Comparison of ENCODE assay signal across 10 cellular contexts in genomic region chr1:7948950-7949349, GRCh38. TPM values are rescaled to one million over a fixed set of nuclear protein-coding genes. Genes with fewer than 3 reads are reported as not detected.
DNase-seq lines count a peak whose midpoint lies in the region; ATAC-seq and TF ChIP-seq lines count a peak whose summit lies in the region.
"Had no signal": no experiment of that assay in that cellular context is flagged by ENCODE, and none has a peak within 500 bp of the region (broad histone marks: within the 10 kb centered on the region; RNA-seq: fewer than 3 reads in every experiment).

No MANE protein-coding gene starts in this region.

- H3K9me2 ChIP-seq in HCT116 (ENCODE audit: insufficient read depth) = no peaks in the 10 kb centered on the region

- no peaks in the 10 kb centered on the region for H3K36me3 ChIP-seq in HCT116 (ENCODE audit: control insufficient read depth in 1 of 2, insufficient read depth in 2 of 2, low read length in 2 of 2)
- no peaks in the 10 kb centered on the region for H3K36me3 ChIP-seq in tibial artery

- peak; percentile 58 for DNase-seq in AG04450 (ENCODE audit: low read depth, low spot score)
- DNase-seq in HCT116 (ENCODE audit: low read depth, low spot score) = no peak
- peak; percentile 38 for DNase-seq in activated T-helper 1 cell treated with anti-CD3 and anti-CD28 coated beads, Interleukin-12 subunit alpha, Interleukin-12 subunit beta, Interleukin-2, Interleukin-4 antibody, amounts not matched to agents 30 ng/mL and 10 ng/mL and 1 ng/mL, durations not matched to agents 14 hours and 24 hours and 36 hours (ENCODE audit: low spot score)
- DNase-seq in fibroblast of pulmonary artery (ENCODE audit: low read depth) = peak; percentile 60
- no peak for DNase-seq in NCI-H1436 (lab: John Stamatoyannopoulos, UW)
- DNase-seq in tibial artery = no peak
- DNase-seq in NCI-H1105 treated with DMSO at 0.1 percent for 48 hours (lab: John Stamatoyannopoulos, UW) = no peak
- no peak for DNase-seq in NCI-H524 treated with DMSO at 0.1 percent for 48 hours (lab: John Stamatoyannopoulos, UW)
- DNase-seq: nephron progenitor cell had no signal

- peaks cover 2% of the 10 kb centered on the region for H3K27me3 Mint-ChIP-seq in activated T-helper 1 cell treated with anti-CD3 and anti-CD28 coated beads, Interleukin-12 subunit alpha, Interleukin-12 subunit beta, Interleukin-2, Interleukin-4 antibody, amounts not matched to agents 30 ng/mL and 10 ng/mL and 1 ng/mL, durations not matched to agents 14 hours and 24 hours and 36 hours (ENCODE audit: insufficient read depth)

- H4K20me1 ChIP-seq in HCT116 (ENCODE audit: insufficient read depth) = no peaks in the 10 kb centered on the region

- no peaks in the 10 kb centered on the region for H3K36me3 Mint-ChIP-seq in activated T-helper 1 cell treated with anti-CD3 and anti-CD28 coated beads, Interleukin-12 subunit alpha, Interleukin-12 subunit beta, Interleukin-2, Interleukin-4 antibody, amounts not matched to agents 30 ng/mL and 10 ng/mL and 1 ng/mL, durations not matched to agents 14 hours and 24 hours and 36 hours (ENCODE audit: low read depth)

- H3K27ac ChIP-seq in AG04450 (ENCODE audit: low read depth, low read length) = no peak overlapping the region
- H3K27ac ChIP-seq in HCT116 (ENCODE audit: low read depth, low read length) = no peak overlapping the region
- no peak overlapping the region for H3K27ac ChIP-seq in tibial artery

- no peaks in the 10 kb centered on the region for H3K9me3 Mint-ChIP-seq in activated T-helper 1 cell treated with anti-CD3 and anti-CD28 coated beads, Interleukin-12 subunit alpha, Interleukin-12 subunit beta, Interleukin-2, Interleukin-4 antibody, amounts not matched to agents 30 ng/mL and 10 ng/mL and 1 ng/mL, durations not matched to agents 14 hours and 24 hours and 36 hours

- H3K4me3 Mint-ChIP-seq in activated T-helper 1 cell treated with anti-CD3 and anti-CD28 coated beads, Interleukin-12 subunit alpha, Interleukin-12 subunit beta, Interleukin-2, Interleukin-4 antibody, amounts not matched to agents 30 ng/mL and 10 ng/mL and 1 ng/mL, durations not matched to agents 14 hours and 24 hours and 36 hours = peak overlapping the region; percentile 48
- H3K4me3 Mint-ChIP-seq: nephron progenitor cell had no signal

- peak overlapping the region; percentile 16; the same call in 1 of the 2 replicates for H3K4me2 ChIP-seq in HCT116 (ENCODE audit: low read length)

- H3K4me3 ChIP-seq in AG04450 (ENCODE audit: low read depth, low read length) (no peak overlapping the region), HCT116 (replicated peaks in 1 of 2; ENCODE audit: low read depth in 1 of 2, low read length in 2 of 2) (no peak overlapping the region), fibroblast of pulmonary artery (replicated peaks; ENCODE audit: low read depth, low read length) (no peak overlapping the region), tibial artery (no peak overlapping the region)

- TF ChIP-seq POLR2A in HCT116 (IDR thresholded peaks at IDR 0.05; ENCODE audit: borderline replicate concordance, extremely low read depth, insufficient read depth, insufficient read length) = no peak

- POLR2A ChIA-PET in AG04450 (lab: Yijun Ruan, JAX) = interaction anchor here (0.6 to 0.7 kb wide), 2 partner anchors 249 to 493 kb away, joined by 3 to 5 read pairs; no protein-coding TSS in a partner anchor
- POLR2A ChIA-PET in HCT116 (lab: Charles Lee) = interaction anchor here (1.4 kb wide), 1 partner anchor 13 kb away, joined by 4 read pairs; the partner anchor contains the start of gene PARK7

- H3K9me3 ChIP-seq in AG04450 (ENCODE audit: control insufficient read depth, insufficient read depth, low read length) (peaks cover 3% of the 10 kb centered on the region; the same call in 1 of the 2 replicates), HCT116 (ENCODE audit: control insufficient read depth in 1 of 2, insufficient read depth in 1 of 2, low read depth in 1 of 2, low read length in 2 of 2) (no peaks in the 10 kb centered on the region), tibial artery (no peaks in the 10 kb centered on the region)

- H3K4me1 ChIP-seq in HCT116 (ENCODE audit: control insufficient read depth in 1 of 2, insufficient read depth in 2 of 2, low read length in 2 of 2) (peaks cover 0 to 14% of the 10 kb centered on the region in 2 experiments; a peak in 2 of 4 replicates), tibial artery (peaks cover 0 to 5% (median 4%) of the 10 kb centered on the region in 4 donors)

- CTCF ChIA-PET in AG04450 (lab: Charles Lee) = interaction anchor here (0.6 to 1.4 kb wide), 5 partner anchors 26 to 196 kb away, joined by 3 to 5 read pairs (median 4); no protein-coding TSS in a partner anchor
- CTCF ChIA-PET in HCT116 (lab: Charles Lee) = interaction anchor here (1.7 kb wide), 1 partner anchor 280 kb away, joined by 5 read pairs; no protein-coding TSS in a partner anchor

- intact Hi-C loops in HCT116 (cut with micrococcal nuclease) (loop anchor here (10.0 kb wide), 1 partner anchor 284 kb away; no protein-coding TSS in a partner anchor), tibial artery (cut with DNase I; ENCODE audit: low total_unique reads) (no loop called here)
- intact Hi-C loops in activated T-helper 1 cell treated with anti-CD3 and anti-CD28 coated beads, Interleukin-12 subunit alpha, Interleukin-12 subunit beta, Interleukin-2, Interleukin-4 antibody, amounts not matched to agents 30 ng/mL and 10 ng/mL and 1 ng/mL, durations not matched to agents 14 hours and 24 hours and 36 hours (cut with micrococcal nuclease) = loop anchor here (1.0 to 5.0 kb wide), 4 partner anchors 9 to 148 kb away; partner anchors contain the start of gene TNFRSF9

- peaks cover 42% of the 10 kb centered on the region for H3K4me1 Mint-ChIP-seq in activated T-helper 1 cell treated with anti-CD3 and anti-CD28 coated beads, Interleukin-12 subunit alpha, Interleukin-12 subunit beta, Interleukin-2, Interleukin-4 antibody, amounts not matched to agents 30 ng/mL and 10 ng/mL and 1 ng/mL, durations not matched to agents 14 hours and 24 hours and 36 hours (ENCODE audit: low read depth)
- H3K4me1 Mint-ChIP-seq: nephron progenitor cell had no signal

- peak overlapping the region; percentile 81 for H3K27ac Mint-ChIP-seq in activated T-helper 1 cell treated with anti-CD3 and anti-CD28 coated beads, Interleukin-12 subunit alpha, Interleukin-12 subunit beta, Interleukin-2, Interleukin-4 antibody, amounts not matched to agents 30 ng/mL and 10 ng/mL and 1 ng/mL, durations not matched to agents 14 hours and 24 hours and 36 hours
- H3K27ac Mint-ChIP-seq: nephron progenitor cell had no signal

- TF ChIP-seq CTCF in AG04450 (IDR thresholded peaks at IDR 0.05; ENCODE audit: low read depth, low read length) = no peak
- no peak for TF ChIP-seq CTCF in HCT116 (IDR thresholded peaks at IDR 0.05 in 2 of 3, conservative IDR thresholded peaks at IDR 0.05 in 1 of 3; ENCODE audit: borderline replicate concordance in 1 of 3, insufficient read depth in 1 of 3, low read depth in 2 of 3, low read length in 2 of 3)
- no peak for TF ChIP-seq CTCF in fibroblast of pulmonary artery (IDR thresholded peaks at IDR 0.05; ENCODE audit: low read length, missing control alignments)
- no peak for TF ChIP-seq CTCF in tibial artery (IDR thresholded peaks at IDR 0.05)

- ATAC-seq in HCT116 = peak; percentile 50; the same call in 1 of the 2 replicates

- no TSS peak for BruUV-seq in HCT116 (replicated peaks; lab: Mats Ljungman, UMichigan)

- TF ChIP-seq RAD21 in HCT116 (IDR thresholded peaks at IDR 0.05; ENCODE audit: low read depth) = no peak

- H3K79me2 ChIP-seq in HCT116 (ENCODE audit: insufficient read depth, low read length) = no peaks in the 10 kb centered on the region

- H3K27me3 ChIP-seq in AG04450 (ENCODE audit: control insufficient read depth, insufficient read depth, low read length) = no peaks in the 10 kb centered on the region
- no peaks in the 10 kb centered on the region for H3K27me3 ChIP-seq in HCT116 (ENCODE audit: insufficient read depth, low read length)
- H3K27me3 ChIP-seq in tibial artery = no peaks in the 10 kb centered on the region

- RAD21 ChIA-PET in HCT116 (lab: Charles Lee; ENCODE audit: low non-redundant PET in 1 of 2, low total read pairs in 2 of 2, uncharacterized antibody in 2 of 2, unreplicated experiment in 2 of 2) = interaction anchor here in 1 of 2 experiments (0.6 kb wide), 1 partner anchor 400 kb away, joined by 3 read pairs; no protein-coding TSS in a partner anchor

- H3K9ac ChIP-seq in HCT116 (ENCODE audit: low read length) = no peak overlapping the region

- H2AFZ ChIP-seq in HCT116 (ENCODE audit: low read depth, low read length, poor library complexity, severe bottlenecking) = peak overlapping the region; percentile 3

TF ChIP-seq in HCT116, 20 proteins besides CTCF, POLR2A, EP300 and RAD21:
- TF ChIP-seq CBX3 (IDR thresholded peaks at IDR 0.05; ENCODE audit: low read depth) = no peak
- no peak for TF ChIP-seq POLR2AphosphoS5 (IDR thresholded peaks at IDR 0.05; ENCODE audit: low read depth, low read length)
- TF ChIP-seq CEBPB (IDR thresholded peaks at IDR 0.05; ENCODE audit: low read depth) = no peak
- no peak for TF ChIP-seq FOSL1 (IDR thresholded peaks at IDR 0.05; ENCODE audit: low read depth)
TF ChIP-seq in HCT116: peak in this region for 0.

RNA-seq across cellular contexts. Expression of gene TNFRSF9, which starts 8.3 kb away (rescaled TPM):
- polyA plus RNA-seq in AG04450 (2011; rRNA removed) = 0.91 and 0.94 TPM in 2 replicates
- polyA minus RNA-seq in AG04450 (2011; rRNA and poly(A)+ RNA removed) = 0.55 and 0.91 TPM in 2 replicates
- 0.20 TPM for total RNA-seq in HCT116 (2021; ENCODE audit: unreplicated experiment)
- polyA plus RNA-seq in HCT116 (2012) = 0.22 and 0.39 TPM in 2 replicates
- 57.0 and 60.5 TPM in 2 replicates for total RNA-seq in activated T-helper 1 cell treated with anti-CD3 and anti-CD28 coated beads, Interleukin-12 subunit alpha, Interleukin-12 subunit beta, Interleukin-2, Interleukin-4 antibody, amounts not matched to agents 30 ng/mL and 10 ng/mL and 1 ng/mL, durations not matched to agents 14 hours and 24 hours and 36 hours
- total RNA-seq: HT-29 had no signal

RNA-seq across cellular contexts. Expression of gene PARK7, which starts 12.6 kb away (rescaled TPM):
- polyA plus RNA-seq in AG04450 (2011; rRNA removed) = 403 and 479 TPM in 2 replicates
- 107 and 112 TPM in 2 replicates for polyA minus RNA-seq in AG04450 (2011; rRNA and poly(A)+ RNA removed)
- 370 TPM for total RNA-seq in HCT116 (2021; ENCODE audit: unreplicated experiment)
- polyA plus RNA-seq in HCT116 (2012) = 294 and 378 TPM in 2 replicates
- 425 and 429 TPM in 2 replicates for total RNA-seq in activated T-helper 1 cell treated with anti-CD3 and anti-CD28 coated beads, Interleukin-12 subunit alpha, Interleukin-12 subunit beta, Interleukin-2, Interleukin-4 antibody, amounts not matched to agents 30 ng/mL and 10 ng/mL and 1 ng/mL, durations not matched to agents 14 hours and 24 hours and 36 hours

Comparison
In these comparisons a context has a peak if more than half of its experiments do, and no peak if none do; other contexts are left out.
1. DNase-seq: peak in AG04450 (single experiment), activated T-helper 1 cell treated with anti-CD3 and anti-CD28 coated beads, Interleukin-12 subunit alpha, Interleukin-12 subunit beta, Interleukin-2, Interleukin-4 antibody, amounts not matched to agents 30 ng/mL and 10 ng/mL and 1 ng/mL, durations not matched to agents 14 hours and 24 hours and 36 hours (single experiment) and fibroblast of pulmonary artery (single experiment); none in HCT116 (single experiment), NCI-H1436 (single experiment), tibial artery (0 of 2), NCI-H1105 treated with DMSO at 0.1 percent for 48 hours (single experiment) and NCI-H524 treated with DMSO at 0.1 percent for 48 hours (single experiment).
2. RNA of gene TNFRSF9, which starts 8.3 kb away (total RNA-seq): 57.0 to 60.5 TPM in activated T-helper 1 cell treated with anti-CD3 and anti-CD28 coated beads, Interleukin-12 subunit alpha, Interleukin-12 subunit beta, Interleukin-2, Interleukin-4 antibody, amounts not matched to agents 30 ng/mL and 10 ng/mL and 1 ng/mL, durations not matched to agents 14 hours and 24 hours and 36 hours; 0.20 TPM in HCT116 (single experiment); every median in the first group is over 10 times any median in the second.